In genomic region chr17:34370997-34371395, GRCh38 we compare ENCODE assay signal across 11 cellular contexts. TPM values are rescaled to one million over a fixed set of nuclear protein-coding genes. Genes with fewer than 3 reads are reported as not detected.
A peak's percentile ranks its signal among the peaks of the same experiment; 100 is the strongest.
DNase-seq lines count a peak whose midpoint lies in the region; ATAC-seq, FAIRE-seq and TF ChIP-seq lines count a peak whose summit lies in the region.
"Had no signal": no experiment of that assay in that cellular context is flagged by ENCODE, and none has a peak within 500 bp of the region (broad histone marks: within the 10 kb centered on the region; RNA-seq: fewer than 3 reads in every experiment).

No MANE protein-coding gene starts in this region.

- WGBS in prostate gland: 27% methylated on average over 3 of the region's 3 CpGs

- H3K9me3 ChIP-seq in astrocyte (ENCODE audit: insufficient read depth, low read depth, low read length): no peaks in the 10 kb centered on the region
- H3K9me3 ChIP-seq in prostate gland: no peaks in the 10 kb centered on the region

- H3K27ac Mint-ChIP-seq in astrocyte (ENCODE audit: unreplicated experiment): peak overlapping the region; percentile 53
- H3K27ac Mint-ChIP-seq: activated naive CD4-positive, alpha-beta T cell treated with anti-CD3 and anti-CD28 coated beads, Interleukin-2, amount 10 ng/mL, durations not matched to agents 7 days and 5 days; nephron progenitor cell had no signal

- no peak overlapping the region for H3K4me3 Mint-ChIP-seq in astrocyte (ENCODE audit: unreplicated experiment)
- H3K4me3 Mint-ChIP-seq: activated naive CD4-positive, alpha-beta T cell treated with anti-CD3 and anti-CD28 coated beads, Interleukin-2, amount 10 ng/mL, durations not matched to agents 7 days and 5 days; nephron progenitor cell had no signal

- no peak overlapping the region for H3K4me2 ChIP-seq in astrocyte (ENCODE audit: low read length)

- no peaks in the 10 kb centered on the region for H3K79me2 ChIP-seq in astrocyte (ENCODE audit: insufficient read depth, low read length)

- H3K27me3 ChIP-seq in astrocyte (ENCODE audit: insufficient read depth, low read length) (peaks cover 3% of the 10 kb centered on the region), prostate gland (replicated peaks; ENCODE audit: insufficient read depth) (no peaks in the 10 kb centered on the region)

- no peak for FAIRE-seq in astrocyte (lab: Jason Lieb, UNC)

- H3K4me1 Mint-ChIP-seq in astrocyte (ENCODE audit: low read depth, unreplicated experiment): peaks cover 17% of the 10 kb centered on the region

- TF ChIP-seq POLR2A in prostate gland (IDR thresholded peaks at IDR 0.05): no peak

- H3K36me3 ChIP-seq in astrocyte (ENCODE audit: insufficient read depth, low read length): no peaks in the 10 kb centered on the region
- H3K36me3 ChIP-seq in prostate gland: no peaks in the 10 kb centered on the region

- H4K20me1 ChIP-seq in astrocyte (ENCODE audit: insufficient read depth, low read length): no peaks in the 10 kb centered on the region

- H3K27ac ChIP-seq in astrocyte (ENCODE audit: low read depth, low read length) (no peak overlapping the region), prostate gland (no peak overlapping the region)

- H3K27me3 Mint-ChIP-seq in astrocyte (ENCODE audit: low read depth, unreplicated experiment): peaks cover 18% of the 10 kb centered on the region

- H3K9me3 Mint-ChIP-seq in astrocyte (ENCODE audit: unreplicated experiment): no peaks in the 10 kb centered on the region
- H3K9me3 Mint-ChIP-seq: activated naive CD4-positive, alpha-beta T cell treated with anti-CD3 and anti-CD28 coated beads, Interleukin-2, amount 10 ng/mL, durations not matched to agents 7 days and 5 days; nephron progenitor cell had no signal

- no peaks in the 10 kb centered on the region for H3K4me1 ChIP-seq in astrocyte (ENCODE audit: insufficient read depth, low read length)
- H3K4me1 ChIP-seq in prostate gland (replicated peaks): no peaks in the 10 kb centered on the region

- ATAC-seq in GM18498 (IDR thresholded peaks at IDR 0.05; ENCODE audit: unreplicated experiment) (peak; percentile 58), HG03439 (IDR thresholded peaks at IDR 0.05; ENCODE audit: unreplicated experiment) (no peak)
- ATAC-seq: activated CD4-positive, CD25-positive, alpha-beta regulatory T cell treated with anti-CD3 and anti-CD28 coated beads, Interleukin-2, amount 50 U/mL, for 24 hours; left cardiac atrium had no signal

- H3K36me3 Mint-ChIP-seq in astrocyte (ENCODE audit: low read depth, unreplicated experiment): no peaks in the 10 kb centered on the region
- H3K36me3 Mint-ChIP-seq: activated naive CD4-positive, alpha-beta T cell treated with anti-CD3 and anti-CD28 coated beads, Interleukin-2, amount 10 ng/mL, durations not matched to agents 7 days and 5 days had no signal

- no peak overlapping the region for H2AFZ ChIP-seq in astrocyte (ENCODE audit: low read depth, low read length)

- no peak overlapping the region for H3K9ac ChIP-seq in astrocyte (ENCODE audit: low read length)

- TF ChIP-seq CTCF in astrocyte (IDR thresholded peaks at IDR 0.05; ENCODE audit: insufficient read depth, low read depth, low read length) (no peak), prostate gland (IDR thresholded peaks at IDR 0.05) (no peak)

- no peak overlapping the region for H3K4me3 ChIP-seq in astrocyte (ENCODE audit: insufficient read depth, low read depth, low read length)
- no peak overlapping the region for H3K4me3 ChIP-seq in prostate gland

- intact Hi-C loops in prostate gland (cut with DNase I): no loop called here

- peak; percentile 84 for DNase-seq in M059J (ENCODE audit: low read depth)
- no peak for DNase-seq in astrocyte (ENCODE audit: low read depth)
- DNase-seq in prostate gland (ENCODE audit: low spot score): peak; percentile 39
- DNase-seq in DMS 273 (lab: John Stamatoyannopoulos, UW; ENCODE audit: unreplicated experiment): no peak
- DNase-seq in NCI-H187 treated with DMSO at 0.1 percent for 48 hours (lab: John Stamatoyannopoulos, UW): no peak
- DNase-seq: activated naive CD4-positive, alpha-beta T cell treated with anti-CD3 and anti-CD28 coated beads, Interleukin-2, amount 10 ng/mL, durations not matched to agents 7 days and 5 days; left cardiac atrium; nephron progenitor cell had no signal

RNA-seq across cellular contexts. Expression of gene CCL1, which starts 8.0 kb away (rescaled TPM):
- total RNA-seq in M059J (2014; rRNA removed; shearing (Covaris generic)): not detected in 2 replicates
- total RNA-seq in astrocyte (not detected in 2 replicates), prostate gland (not detected)
- total RNA-seq: left cardiac atrium had no signal

RNA-seq across cellular contexts. Expression of gene CCL13, which starts 14.7 kb away (rescaled TPM):
- total RNA-seq in M059J (2014; rRNA removed; shearing (Covaris generic)): not detected in 2 replicates
- total RNA-seq in astrocyte (not detected in 2 replicates), prostate gland (not detected)

RNA-seq across cellular contexts. Expression of gene CCL8, which starts 51.8 kb away (rescaled TPM):
- total RNA-seq in M059J (2014; rRNA removed; shearing (Covaris generic)): 0.17 and 0.69 TPM in 2 replicates
- total RNA-seq in astrocyte: not detected in 2 replicates
- not detected for total RNA-seq in prostate gland

Comparison
In these comparisons a context has a peak if more than half of its experiments do, and no peak if none do; other contexts are left out.
1. DNase-seq: peak in M059J (single experiment) and prostate gland (single experiment); none in astrocyte (single experiment), DMS 273 (single experiment) and NCI-H187 treated with DMSO at 0.1 percent for 48 hours (single experiment).